In genomic region chr22:41381329-41382097, GRCh38 we compare ENCODE assay signal across 8 cellular contexts. TPM values are rescaled to one million over a fixed set of nuclear protein-coding genes. Genes with fewer than 3 reads are reported as not detected.
DNase-seq lines count a peak whose midpoint lies in the region; ATAC-seq and TF ChIP-seq lines count a peak whose summit lies in the region.

TEF (plus strand) TSS chr22:41381942; CDS start chr22:41382045, 103 bp downstream.

- no peaks in the 10 kb centered on the region for H3K36me3 Mint-ChIP-seq in activated naive CD8-positive, alpha-beta T cell treated with anti-CD3 and anti-CD28 coated beads, Interleukin-2, amount 10 ng/mL, durations not matched to agents 7 days and 5 days
- no peaks in the 10 kb centered on the region for H3K36me3 Mint-ChIP-seq in glutamatergic neuron (ENCODE audit: unreplicated experiment)

- ATAC-seq in HG02678 (IDR thresholded peaks at IDR 0.05; ENCODE audit: unreplicated experiment) (peak; percentile 88), omental fat pad (ENCODE audit: low FRiP score) (peak; percentile 86)
- ATAC-seq in activated naive CD8-positive, alpha-beta T cell treated with anti-CD3 and anti-CD28 coated beads, Interleukin-2, amount 10 ng/mL, durations not matched to agents 7 days and 5 days (ENCODE audit: low read depth), result peak; percentile 94

- H3K4me1 Mint-ChIP-seq in activated naive CD8-positive, alpha-beta T cell treated with anti-CD3 and anti-CD28 coated beads, Interleukin-2, amount 10 ng/mL, durations not matched to agents 7 days and 5 days, result peaks cover 5% of the 10 kb centered on the region
- H3K4me1 Mint-ChIP-seq in glutamatergic neuron (ENCODE audit: low read depth, unreplicated experiment), result peaks cover 14% of the 10 kb centered on the region

- POLR2A ChIA-PET in activated naive CD8-positive, alpha-beta T cell treated with anti-CD3 and anti-CD28 coated beads, Interleukin-2, amount 10 ng/mL, durations not matched to agents 7 days and 5 days (lab: Charles Lee), result interaction anchor here (0.5 to 2.6 kb wide), 17 partner anchors 15 to 1233 kb away, joined by 3 to 15 read pairs (median 4); partner anchors contain the start of genes ACO2, PHF5A, PMM1 and POLDIP3

- peak within 1 kb of the TSS; percentile 99 for H3K27ac ChIP-seq in temporal lobe (ENCODE audit: low read depth, low read length)

- H3K27ac Mint-ChIP-seq in activated naive CD8-positive, alpha-beta T cell treated with anti-CD3 and anti-CD28 coated beads, Interleukin-2, amount 10 ng/mL, durations not matched to agents 7 days and 5 days, result peak within 1 kb of the TSS; percentile 96
- peak within 1 kb of the TSS; percentile 93 for H3K27ac Mint-ChIP-seq in glutamatergic neuron (ENCODE audit: unreplicated experiment)

- peaks cover 4% of the 10 kb centered on the region for H3K27me3 Mint-ChIP-seq in activated naive CD8-positive, alpha-beta T cell treated with anti-CD3 and anti-CD28 coated beads, Interleukin-2, amount 10 ng/mL, durations not matched to agents 7 days and 5 days
- peaks cover 4% of the 10 kb centered on the region for H3K27me3 Mint-ChIP-seq in glutamatergic neuron (ENCODE audit: unreplicated experiment)

- H3K9me3 Mint-ChIP-seq in activated naive CD8-positive, alpha-beta T cell treated with anti-CD3 and anti-CD28 coated beads, Interleukin-2, amount 10 ng/mL, durations not matched to agents 7 days and 5 days, result no peaks in the 10 kb centered on the region
- peaks cover 7% of the 10 kb centered on the region for H3K9me3 Mint-ChIP-seq in glutamatergic neuron (ENCODE audit: unreplicated experiment)

- TF ChIP-seq CTCF in GM10266 (IDR thresholded peaks at IDR 0.05; ENCODE audit: control insufficient read depth, insufficient read depth, low read depth, missing control alignments) (no peak), glutamatergic neuron (IDR thresholded peaks at IDR 0.05; ENCODE audit: partially characterized antibody, unreplicated experiment) (no peak), omental fat pad (IDR thresholded peaks at IDR 0.05) (no peak)

- H3K4me3 Mint-ChIP-seq in activated naive CD8-positive, alpha-beta T cell treated with anti-CD3 and anti-CD28 coated beads, Interleukin-2, amount 10 ng/mL, durations not matched to agents 7 days and 5 days, result peak within 1 kb of the TSS; percentile 89
- H3K4me3 Mint-ChIP-seq in glutamatergic neuron (ENCODE audit: unreplicated experiment), result peak within 1 kb of the TSS; percentile 84

- DNase-seq in GM10266 (ENCODE audit: extremely low spot score) (peak; percentile 99), NCI-H1105 treated with DMSO at 0.1 percent for 48 hours (lab: John Stamatoyannopoulos, UW) (peak; percentile 98), SKM-1 treated with dmso at 0.1 percent for 144 hours (lab: John Stamatoyannopoulos, UW; ENCODE audit: unreplicated experiment) (peak; percentile 98), glutamatergic neuron (peak; percentile 99), omental fat pad (ENCODE audit: low spot score) (peak; percentile 96)
- peak; percentile 98 for DNase-seq in activated naive CD8-positive, alpha-beta T cell treated with anti-CD3 and anti-CD28 coated beads, Interleukin-2, amount 10 ng/mL, durations not matched to agents 7 days and 5 days

RNA-seq across cellular contexts. Expression of gene TEF, which starts in this region (rescaled TPM):
- 1 to 10 TPM; 3.6 to 4.0 TPM for total RNA-seq in activated naive CD8-positive, alpha-beta T cell treated with anti-CD3 and anti-CD28 coated beads, Interleukin-2, amount 10 ng/mL, durations not matched to agents 7 days and 5 days
- total RNA-seq in glutamatergic neuron (ENCODE audit: unreplicated experiment), result 13.9 TPM
- total RNA-seq in omental fat pad, result 10 to 100 TPM; 11.6 to 25.5 (median 18.1) TPM
- total RNA-seq in temporal lobe, result 6.1 TPM

Comparison
In these comparisons a context has a peak if more than half of its experiments do, and no peak if none do; other contexts are left out.
1. Peak in every context shown above with its lines: DNase-seq, ATAC-seq and H3K27ac ChIP-seq.